11 cellular contexts compared by ENCODE assay signal in the genomic region with DNA sequence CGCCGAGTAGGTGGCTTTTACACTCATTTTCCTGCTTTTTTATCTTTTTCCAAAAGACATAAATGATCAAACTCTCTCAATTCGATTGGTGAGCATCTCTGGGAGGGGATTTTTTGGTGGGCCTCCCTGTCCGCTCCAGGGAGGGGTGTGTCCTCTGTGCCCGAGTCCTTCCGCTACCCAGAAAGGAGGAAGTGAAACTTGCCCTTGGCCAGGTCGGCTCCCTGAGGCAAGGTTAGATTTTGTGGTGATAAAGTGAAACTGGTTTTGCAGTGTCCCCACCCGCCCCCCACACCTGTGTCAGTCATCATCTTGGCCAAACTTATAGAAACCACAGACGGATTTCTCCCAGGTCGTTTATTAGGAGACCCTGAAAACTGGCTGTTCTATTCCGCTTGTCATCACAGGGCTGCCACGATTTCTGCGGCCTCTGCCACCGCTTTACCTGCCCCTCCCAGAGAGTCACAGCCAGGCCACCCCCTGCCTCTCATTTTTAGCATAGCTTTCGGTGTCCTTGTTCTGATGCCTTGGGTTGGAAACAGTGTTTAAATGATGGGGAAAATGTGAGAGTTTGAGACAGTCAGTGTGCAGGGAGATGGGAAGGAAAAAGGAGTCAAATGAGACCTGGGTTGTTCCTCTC.
DNase-seq lines count a peak whose midpoint lies in the region; ATAC-seq and TF ChIP-seq lines count a peak whose summit lies in the region.
"Had no signal": no experiment of that assay in that cellular context is flagged by ENCODE, and none has a peak within 500 bp of the region (broad histone marks: within the 10 kb centered on the region; RNA-seq: fewer than 3 reads in every experiment).

No MANE protein-coding gene starts in this region.

- DNase-seq in activated CD8-positive, alpha-beta memory T cell treated with anti-CD3 and anti-CD28 coated beads, Interleukin-2, amount 10 ng/mL, durations not matched to agents 7 days and 5 days: peak; percentile 45
- DNase-seq in activated CD8-positive, alpha-beta memory T cell treated with anti-CD3 and anti-CD28 coated beads, Interleukin-2, amount 50 U/mL, for 4 hours: no peak
- DNase-seq in activated CD8-positive, alpha-beta T cell treated with anti-CD3 and anti-CD28 coated beads for 36 hours: peak; percentile 5
- DNase-seq in stimulated activated naive CD8-positive, alpha-beta T cell treated with anti-CD3 and anti-CD28 coated beads, Interleukin-15, Interleukin-2, amounts not matched to agents 100 U/mL and 50 U/mL, for 24 hours: peak; percentile 41
- no peak for DNase-seq in HuH-7 (ENCODE audit: low spot score)
- DNase-seq in HFFc6: no peak
- DNase-seq: cerebellar nuclear complex; stimulated activated CD4-positive, alpha-beta T cell treated with anti-CD3 and anti-CD28 coated beads, Interleukin-1b, Interleukin-23, amount 100 ng/mL, for 48 hours had no signal

- H3K27me3 Mint-ChIP-seq in activated CD8-positive, alpha-beta memory T cell treated with anti-CD3 and anti-CD28 coated beads, Interleukin-2, amount 10 ng/mL, durations not matched to agents 7 days and 5 days: peaks cover 18% of the 10 kb centered on the region
- peaks cover 3% of the 10 kb centered on the region for H3K27me3 Mint-ChIP-seq in activated CD8-positive, alpha-beta T cell treated with anti-CD3 and anti-CD28 coated beads for 36 hours
- peaks cover 25% of the 10 kb centered on the region for H3K27me3 Mint-ChIP-seq in HFFc6 (ENCODE audit: insufficient read depth)

- peak; percentile 42 for ATAC-seq in activated CD8-positive, alpha-beta memory T cell treated with anti-CD3 and anti-CD28 coated beads, Interleukin-2, amount 10 ng/mL, durations not matched to agents 7 days and 5 days
- ATAC-seq in HG03196 (IDR thresholded peaks at IDR 0.05; ENCODE audit: unreplicated experiment) (peak; percentile 75), GM19328 (IDR thresholded peaks at IDR 0.05; ENCODE audit: unreplicated experiment) (no peak)
- ATAC-seq in activated CD8-positive, alpha-beta T cell treated with anti-CD3 and anti-CD28 coated beads for 36 hours: peak; percentile 49
- ATAC-seq in stimulated activated naive CD8-positive, alpha-beta T cell treated with anti-CD3 and anti-CD28 coated beads, Interleukin-15, Interleukin-2, amounts not matched to agents 100 U/mL and 50 U/mL, for 24 hours: peak; percentile 65
- ATAC-seq: gastroesophageal sphincter had no signal

- H3K9me3 Mint-ChIP-seq in activated CD8-positive, alpha-beta memory T cell treated with anti-CD3 and anti-CD28 coated beads, Interleukin-2, amount 10 ng/mL, durations not matched to agents 7 days and 5 days (ENCODE audit: low read depth): no peaks in the 10 kb centered on the region
- H3K9me3 Mint-ChIP-seq in activated CD8-positive, alpha-beta T cell treated with anti-CD3 and anti-CD28 coated beads for 36 hours: no peaks in the 10 kb centered on the region
- no peaks in the 10 kb centered on the region for H3K9me3 Mint-ChIP-seq in HFFc6

- intact Hi-C loops in activated CD8-positive, alpha-beta T cell treated with anti-CD3 and anti-CD28 coated beads for 36 hours (cut with micrococcal nuclease): no loop called here

- H3K36me3 Mint-ChIP-seq in activated CD8-positive, alpha-beta memory T cell treated with anti-CD3 and anti-CD28 coated beads, Interleukin-2, amount 10 ng/mL, durations not matched to agents 7 days and 5 days: no peaks in the 10 kb centered on the region
- H3K36me3 Mint-ChIP-seq in activated CD8-positive, alpha-beta T cell treated with anti-CD3 and anti-CD28 coated beads for 36 hours (ENCODE audit: low read depth): no peaks in the 10 kb centered on the region
- peaks cover 62% of the 10 kb centered on the region for H3K36me3 Mint-ChIP-seq in HFFc6 (ENCODE audit: low read depth)

- H3K27ac Mint-ChIP-seq in activated CD8-positive, alpha-beta memory T cell treated with anti-CD3 and anti-CD28 coated beads, Interleukin-2, amount 10 ng/mL, durations not matched to agents 7 days and 5 days: no peak overlapping the region
- no peak overlapping the region for H3K27ac Mint-ChIP-seq in activated CD8-positive, alpha-beta T cell treated with anti-CD3 and anti-CD28 coated beads for 36 hours
- H3K27ac Mint-ChIP-seq in HFFc6: no peak overlapping the region

- no peak for TF ChIP-seq CTCF in activated CD8-positive, alpha-beta T cell treated with anti-CD3 and anti-CD28 coated beads for 36 hours (IDR thresholded peaks at IDR 0.05)
- TF ChIP-seq CTCF in HFFc6 (IDR thresholded peaks at IDR 0.05): no peak

- POLR2A ChIA-PET in activated CD8-positive, alpha-beta T cell treated with anti-CD3 and anti-CD28 coated beads for 36 hours (lab: Charles Lee): no interaction called here

- CTCF ChIA-PET in activated CD8-positive, alpha-beta memory T cell treated with anti-CD3 and anti-CD28 coated beads, Interleukin-2, amount 10 ng/mL, durations not matched to agents 7 days and 5 days (lab: Charles Lee): no interaction called here
- CTCF ChIA-PET in activated CD8-positive, alpha-beta T cell treated with anti-CD3 and anti-CD28 coated beads for 36 hours (lab: Charles Lee): no interaction called here

- peaks cover 12% of the 10 kb centered on the region for H3K4me1 Mint-ChIP-seq in activated CD8-positive, alpha-beta memory T cell treated with anti-CD3 and anti-CD28 coated beads, Interleukin-2, amount 10 ng/mL, durations not matched to agents 7 days and 5 days
- H3K4me1 Mint-ChIP-seq in activated CD8-positive, alpha-beta T cell treated with anti-CD3 and anti-CD28 coated beads for 36 hours (ENCODE audit: low read depth): peaks cover 9% of the 10 kb centered on the region
- peaks cover 36% of the 10 kb centered on the region for H3K4me1 Mint-ChIP-seq in HFFc6 (ENCODE audit: low read depth)

- H3K4me3 Mint-ChIP-seq in activated CD8-positive, alpha-beta memory T cell treated with anti-CD3 and anti-CD28 coated beads, Interleukin-2, amount 10 ng/mL, durations not matched to agents 7 days and 5 days: no peak overlapping the region
- no peak overlapping the region for H3K4me3 Mint-ChIP-seq in activated CD8-positive, alpha-beta T cell treated with anti-CD3 and anti-CD28 coated beads for 36 hours
- H3K4me3 Mint-ChIP-seq in HFFc6: no peak overlapping the region

Comparison
In these comparisons a context has a peak if more than half of its experiments do, and no peak if none do; other contexts are left out.
1. DNase-seq: peak in activated CD8-positive, alpha-beta memory T cell treated with anti-CD3 and anti-CD28 coated beads, Interleukin-2, amount 10 ng/mL, durations not matched to agents 7 days and 5 days (single experiment), activated CD8-positive, alpha-beta T cell treated with anti-CD3 and anti-CD28 coated beads for 36 hours (single experiment) and stimulated activated naive CD8-positive, alpha-beta T cell treated with anti-CD3 and anti-CD28 coated beads, Interleukin-15, Interleukin-2, amounts not matched to agents 100 U/mL and 50 U/mL, for 24 hours (single experiment); none in activated CD8-positive, alpha-beta memory T cell treated with anti-CD3 and anti-CD28 coated beads, Interleukin-2, amount 50 U/mL, for 4 hours (single experiment), HuH-7 (single experiment) and HFFc6 (single experiment).